11 cellular contexts compared by ENCODE assay signal in the genomic region with DNA sequence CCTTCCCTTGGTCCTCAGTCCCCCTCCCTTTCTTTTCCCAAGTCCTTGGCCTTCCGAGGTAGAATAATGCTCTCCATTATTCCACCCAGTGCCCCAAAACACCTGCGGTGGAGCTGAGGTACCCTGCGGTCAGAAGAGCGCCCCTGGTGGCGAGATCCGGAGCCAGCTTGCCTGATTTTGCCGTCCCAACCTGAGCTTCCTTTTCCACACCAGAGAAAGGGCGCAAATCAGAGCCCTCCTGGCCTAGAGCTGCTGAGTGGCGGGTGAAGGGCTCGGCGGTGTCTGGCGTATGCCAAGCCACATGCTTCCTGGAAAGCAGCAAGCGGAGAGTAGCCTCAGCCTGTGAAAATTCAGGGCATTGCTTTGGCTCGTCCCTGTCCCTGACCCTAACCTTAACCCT. TPM values are rescaled to one million over a fixed set of nuclear protein-coding genes. Genes with fewer than 3 reads are reported as not detected.
A peak's percentile ranks its signal among the peaks of the same experiment; 100 is the strongest.
DNase-seq lines count a peak whose midpoint lies in the region; ATAC-seq and TF ChIP-seq lines count a peak whose summit lies in the region.
"Had no signal": no experiment of that assay in that cellular context is flagged by ENCODE, and none has a peak within 500 bp of the region (broad histone marks: within the 10 kb centered on the region; RNA-seq: fewer than 3 reads in every experiment).

No MANE protein-coding gene starts in this region.

- no peaks in the 10 kb centered on the region for H3F3A ChIP-seq in PC-3 (ENCODE audit: low read length, unreplicated experiment)

- no peak overlapping the region for H3K4me3 Mint-ChIP-seq in activated naive CD4-positive, alpha-beta T cell treated with anti-CD3 and anti-CD28 coated beads, Interleukin-2, amount 10 ng/mL, durations not matched to agents 7 days and 5 days
- H3K4me3 Mint-ChIP-seq in T-helper 17 cell: no peak overlapping the region

- peaks cover 8% of the 10 kb centered on the region for H3K4me1 Mint-ChIP-seq in activated naive CD4-positive, alpha-beta T cell treated with anti-CD3 and anti-CD28 coated beads, Interleukin-2, amount 10 ng/mL, durations not matched to agents 7 days and 5 days
- H3K4me1 Mint-ChIP-seq in T-helper 17 cell: peaks cover 6% of the 10 kb centered on the region

- H4K20me1 ChIP-seq in PC-3 (ENCODE audit: low read length) (no peaks in the 10 kb centered on the region), osteoblast (ENCODE audit: insufficient read depth, low read length) (no peaks in the 10 kb centered on the region)

- no peaks in the 10 kb centered on the region for H3K4me1 ChIP-seq in PC-3 (ENCODE audit: insufficient read depth, low read length)
- H3K4me1 ChIP-seq in osteoblast (ENCODE audit: insufficient read depth, low read length): no peaks in the 10 kb centered on the region

- no peak overlapping the region for H3K4me2 ChIP-seq in PC-3 (ENCODE audit: low read length)
- no peak overlapping the region for H3K4me2 ChIP-seq in osteoblast (ENCODE audit: insufficient read depth, low read length)

- no peaks in the 10 kb centered on the region for H3K36me3 ChIP-seq in PC-3 (ENCODE audit: low read depth, low read length)
- no peaks in the 10 kb centered on the region for H3K36me3 ChIP-seq in osteoblast (ENCODE audit: insufficient read depth, low read length)

- H3K36me3 Mint-ChIP-seq in activated naive CD4-positive, alpha-beta T cell treated with anti-CD3 and anti-CD28 coated beads, Interleukin-2, amount 10 ng/mL, durations not matched to agents 7 days and 5 days: peaks cover 2% of the 10 kb centered on the region
- peaks cover 1% of the 10 kb centered on the region for H3K36me3 Mint-ChIP-seq in T-helper 17 cell (ENCODE audit: low read depth)
- H3K36me3 Mint-ChIP-seq: T-cell had no signal

- CTCF ChIA-PET in PC-3 (lab: Charles Lee): no interaction called here
- CTCF ChIA-PET in activated naive CD4-positive, alpha-beta T cell treated with anti-CD3 and anti-CD28 coated beads, Interleukin-2, amount 10 ng/mL, durations not matched to agents 7 days and 5 days (lab: Charles Lee): interaction anchor here (0.6 to 1.3 kb wide), 2 partner anchors 45 to 222 kb away, joined by 4 read pairs; no protein-coding TSS in a partner anchor

- no peaks in the 10 kb centered on the region for H3K9me3 ChIP-seq in PC-3 (ENCODE audit: low read length)
- no peaks in the 10 kb centered on the region for H3K9me3 ChIP-seq in osteoblast (ENCODE audit: low read depth, low read length)
- no peaks in the 10 kb centered on the region for H3K9me3 ChIP-seq in T-helper 17 cell (ENCODE audit: control insufficient read depth, low read length, poor library complexity, severe bottlenecking)

- H2AFZ ChIP-seq in PC-3 (ENCODE audit: low read length) (no peak overlapping the region), osteoblast (ENCODE audit: low read length) (no peak overlapping the region)

- H3K9ac ChIP-seq in PC-3 (ENCODE audit: low read length): no peak overlapping the region

- H3K27me3 ChIP-seq in PC-3 (ENCODE audit: low read length) (no peaks in the 10 kb centered on the region), osteoblast (ENCODE audit: insufficient read depth, low read length) (peaks cover 25% of the 10 kb centered on the region)

- H3K27me3 Mint-ChIP-seq in activated naive CD4-positive, alpha-beta T cell treated with anti-CD3 and anti-CD28 coated beads, Interleukin-2, amount 10 ng/mL, durations not matched to agents 7 days and 5 days: peaks cover 27% of the 10 kb centered on the region
- H3K27me3 Mint-ChIP-seq in T-helper 17 cell: peaks cover 16% of the 10 kb centered on the region

- intact Hi-C loops in PC-3 (cut with micrococcal nuclease): no loop called here

- peak; percentile 35 for TF ChIP-seq CTCF in GM10266 (IDR thresholded peaks at IDR 0.05; ENCODE audit: control insufficient read depth, insufficient read depth, low read depth, missing control alignments)
- peak; percentile 58 for TF ChIP-seq CTCF in PC-3 (conservative IDR thresholded peaks at IDR 0.05; ENCODE audit: low read depth, low read length)
- TF ChIP-seq CTCF in fibroblast of mammary gland (conservative IDR thresholded peaks at IDR 0.05; ENCODE audit: control insufficient read depth, insufficient read depth, low read depth, low read length): peak; percentile 56
- TF ChIP-seq CTCF in osteoblast (IDR thresholded peaks at IDR 0.05; ENCODE audit: extremely low read depth, low read depth, low read length): peak; percentile 59

- DNase-seq in GM10266 (ENCODE audit: extremely low spot score) (no peak), PC-3 (no peak), fibroblast of mammary gland (ENCODE audit: low read depth) (peak; percentile 5), osteoblast (ENCODE audit: insufficient read length, low spot score, missing footprints) (no peak), NCI-H1048 (lab: John Stamatoyannopoulos, UW) (no peak), T-helper 17 cell (no peak)
- DNase-seq in activated naive CD4-positive, alpha-beta T cell treated with anti-CD3 and anti-CD28 coated beads, Interleukin-2, amount 10 ng/mL, durations not matched to agents 7 days and 5 days: no peak
- DNase-seq: NCI-H2081 treated with DMSO at 0.1 percent for 48 hours, T-cell had no signal

- H3K27ac ChIP-seq in PC-3 (ENCODE audit: low read length): no peak overlapping the region
- no peak overlapping the region for H3K27ac ChIP-seq in osteoblast (ENCODE audit: low read depth, low read length)

- H3K79me2 ChIP-seq in PC-3 (ENCODE audit: low read length) (no peaks in the 10 kb centered on the region), osteoblast (ENCODE audit: insufficient read depth, low read length) (no peaks in the 10 kb centered on the region)

- BruUV-seq in PC-3 (replicated peaks; lab: Mats Ljungman, UMichigan): no TSS peak

- H3K9me3 Mint-ChIP-seq in activated naive CD4-positive, alpha-beta T cell treated with anti-CD3 and anti-CD28 coated beads, Interleukin-2, amount 10 ng/mL, durations not matched to agents 7 days and 5 days: peaks cover 3% of the 10 kb centered on the region
- H3K9me3 Mint-ChIP-seq: T-cell had no signal

- POLR2A ChIA-PET in PC-3 (lab: Charles Lee; ENCODE audit: unreplicated experiment): no interaction called here

- H3K27ac Mint-ChIP-seq in activated naive CD4-positive, alpha-beta T cell treated with anti-CD3 and anti-CD28 coated beads, Interleukin-2, amount 10 ng/mL, durations not matched to agents 7 days and 5 days: no peak overlapping the region
- no peak overlapping the region for H3K27ac Mint-ChIP-seq in T-helper 17 cell
- H3K27ac Mint-ChIP-seq: T-cell had no signal

- no peaks in the 10 kb centered on the region for H3K9me2 ChIP-seq in PC-3 (replicated peaks; ENCODE audit: low read length)

- ATAC-seq in PC-3 (no peak), GM21390 (IDR thresholded peaks at IDR 0.05; ENCODE audit: unreplicated experiment) (no peak), T-helper 17 cell (no peak)
- ATAC-seq: T-cell had no signal

- H3K4me3 ChIP-seq in PC-3 (ENCODE audit: low read length): no peak overlapping the region
- no peak overlapping the region for H3K4me3 ChIP-seq in fibroblast of mammary gland (ENCODE audit: control insufficient read depth, low read depth, low read length)
- H3K4me3 ChIP-seq in osteoblast (ENCODE audit: insufficient read depth, low read length): no peak overlapping the region

RNA-seq across cellular contexts. Expression of a gene that starts 21.1 kb away (rescaled TPM):
- total RNA-seq in PC-3 (2014; rRNA removed): not detected in 2 replicates
- not detected in 2 replicates for total RNA-seq in osteoblast
- total RNA-seq in T-helper 17 cell: not detected
- total RNA-seq: pulmonary artery endothelial cell, T-cell had no signal
